ENCODE assay signal across 1 cellular context in genomic region chr18:3051718-3052410, GRCh38.
A peak's percentile ranks its signal among the peaks of the same experiment; 100 is the strongest.
TF ChIP-seq lines count a peak whose summit lies in the region.

No MANE protein-coding gene starts in this region.

TF ChIP-seq in HepG2, 621 proteins besides CTCF, POLR2A, EP300 and RAD21 (continued from another document and continues in another):
- TF ChIP-seq ZBTB26 (CRISPR knock-in tag; IDR thresholded peaks at IDR 0.05; ENCODE audit: borderline replicate concordance) (no peak), IRX3 (CRISPR knock-in tag; IDR thresholded peaks at IDR 0.05; ENCODE audit: borderline replicate concordance, low read depth) (no peak), JUNB (CRISPR knock-in tag; IDR thresholded peaks at IDR 0.05; ENCODE audit: borderline replicate concordance) (peak; percentile 74), ETV5 (CRISPR knock-in tag; IDR thresholded peaks at IDR 0.05; ENCODE audit: borderline replicate concordance) (peak; percentile 94), ZNF746 (CRISPR knock-in tag; IDR thresholded peaks at IDR 0.05) (peak; percentile 59; the same call in 1 of the 2 replicates), GTF3A (CRISPR knock-in tag; conservative IDR thresholded peaks at IDR 0.05) (no peak), RBM39 (IDR thresholded peaks at IDR 0.05; ENCODE audit: low read depth, low read length, poor library complexity, severe bottlenecking) (no peak), KLF16 (CRISPR knock-in tag; IDR thresholded peaks at IDR 0.05) (peak in 1 of 2 experiments; percentile 87; a peak in 1 of 4 replicates), PHF8 (CRISPR knock-in tag; IDR thresholded peaks at IDR 0.05) (no peak), ZBTB44 (CRISPR knock-in tag; IDR thresholded peaks at IDR 0.05) (no peak), HINFP (CRISPR knock-in tag; IDR thresholded peaks at IDR 0.05; ENCODE audit: low read depth) (no peak), ZSCAN9 (CRISPR knock-in tag; IDR thresholded peaks at IDR 0.05; ENCODE audit: borderline replicate concordance) (0 out of 2 replicates have a peak, but pooled peaks have one; percentile 71), MYPOP (CRISPR knock-in tag; IDR thresholded peaks at IDR 0.05) (peak; percentile 57; the same call in 1 of the 2 replicates), GPN1 (CRISPR knock-in tag; IDR thresholded peaks at IDR 0.05; ENCODE audit: borderline replicate concordance) (no peak), IRF2 (CRISPR knock-in tag; IDR thresholded peaks at IDR 0.05) (peak; percentile 82), ZNF792 (CRISPR knock-in tag; IDR thresholded peaks at IDR 0.05) (0 out of 2 replicates have a peak, but pooled peaks have one; percentile 30), AKAP8 (CRISPR knock-in tag; IDR thresholded peaks at IDR 0.05) (no peak), NFE2L1 (CRISPR knock-in tag; IDR thresholded peaks at IDR 0.05; ENCODE audit: borderline replicate concordance) (no peak), ZNF619 (CRISPR knock-in tag; IDR thresholded peaks at IDR 0.05) (no peak), RORA (CRISPR knock-in tag; IDR thresholded peaks at IDR 0.05) (0 out of 2 replicates have a peak, but pooled peaks have one; percentile 76), GFI1 (CRISPR knock-in tag; IDR thresholded peaks at IDR 0.05; ENCODE audit: borderline replicate concordance) (peak; percentile 91), PAWR (CRISPR knock-in tag; IDR thresholded peaks at IDR 0.05; ENCODE audit: borderline replicate concordance) (no peak), RXRB (CRISPR knock-in tag; IDR thresholded peaks at IDR 0.05; ENCODE audit: borderline replicate concordance) (peak; percentile 95), HDAC1 (CRISPR knock-in tag; IDR thresholded peaks at IDR 0.05) (peak; percentile 74), ZBTB39 (CRISPR knock-in tag; IDR thresholded peaks at IDR 0.05) (0 out of 2 replicates have a peak, but pooled peaks have one; percentile 30), SATB2 (CRISPR knock-in tag; IDR thresholded peaks at IDR 0.05) (0 out of 2 replicates have a peak, but pooled peaks have one; percentile 45), ZBTB33 (CRISPR knock-in tag; IDR thresholded peaks at IDR 0.05) (peak; percentile 54; the same call in 1 of the 2 replicates), SALL1 (CRISPR knock-in tag; IDR thresholded peaks at IDR 0.05) (peak; percentile 95), PBX2 (CRISPR knock-in tag; IDR thresholded peaks at IDR 0.05) (peak; percentile 31; the same call in 1 of the 2 replicates), DBP (CRISPR knock-in tag; IDR thresholded peaks at IDR 0.05; ENCODE audit: not compliant biosample characterization) (no peak), PBX3 (CRISPR knock-in tag; IDR thresholded peaks at IDR 0.05; ENCODE audit: borderline replicate concordance) (no peak), ARNT2 (CRISPR knock-in tag; IDR thresholded peaks at IDR 0.05; ENCODE audit: low read depth) (peak; percentile 69), ONECUT2 (CRISPR knock-in tag; IDR thresholded peaks at IDR 0.05) (0 out of 2 replicates have a peak, but pooled peaks have one; percentile 19), ZNF768 (CRISPR knock-in tag; IDR thresholded peaks at IDR 0.05) (no peak), SALL2 (CRISPR knock-in tag; IDR thresholded peaks at IDR 0.05) (peak; percentile 74; the same call in 1 of the 2 replicates), ZNF574 (CRISPR knock-in tag; IDR thresholded peaks at IDR 0.05) (no peak), ZNF652 (CRISPR knock-in tag; IDR thresholded peaks at IDR 0.05; ENCODE audit: borderline replicate concordance, low read depth) (peak; percentile 38; the same call in 1 of the 2 replicates), ZNF775 (CRISPR knock-in tag; IDR thresholded peaks at IDR 0.05; ENCODE audit: borderline replicate concordance) (no peak), CEBPZ (IDR thresholded peaks at IDR 0.05; ENCODE audit: low read length) (no peak), SKI (IDR thresholded peaks at IDR 0.05; ENCODE audit: partially characterized antibody) (peak; percentile 79), ATRX (CRISPR knock-in tag; IDR thresholded peaks at IDR 0.05; ENCODE audit: borderline replicate concordance) (no peak), ZNF547 (CRISPR knock-in tag; IDR thresholded peaks at IDR 0.05) (no peak)
